In the genomic region with DNA sequence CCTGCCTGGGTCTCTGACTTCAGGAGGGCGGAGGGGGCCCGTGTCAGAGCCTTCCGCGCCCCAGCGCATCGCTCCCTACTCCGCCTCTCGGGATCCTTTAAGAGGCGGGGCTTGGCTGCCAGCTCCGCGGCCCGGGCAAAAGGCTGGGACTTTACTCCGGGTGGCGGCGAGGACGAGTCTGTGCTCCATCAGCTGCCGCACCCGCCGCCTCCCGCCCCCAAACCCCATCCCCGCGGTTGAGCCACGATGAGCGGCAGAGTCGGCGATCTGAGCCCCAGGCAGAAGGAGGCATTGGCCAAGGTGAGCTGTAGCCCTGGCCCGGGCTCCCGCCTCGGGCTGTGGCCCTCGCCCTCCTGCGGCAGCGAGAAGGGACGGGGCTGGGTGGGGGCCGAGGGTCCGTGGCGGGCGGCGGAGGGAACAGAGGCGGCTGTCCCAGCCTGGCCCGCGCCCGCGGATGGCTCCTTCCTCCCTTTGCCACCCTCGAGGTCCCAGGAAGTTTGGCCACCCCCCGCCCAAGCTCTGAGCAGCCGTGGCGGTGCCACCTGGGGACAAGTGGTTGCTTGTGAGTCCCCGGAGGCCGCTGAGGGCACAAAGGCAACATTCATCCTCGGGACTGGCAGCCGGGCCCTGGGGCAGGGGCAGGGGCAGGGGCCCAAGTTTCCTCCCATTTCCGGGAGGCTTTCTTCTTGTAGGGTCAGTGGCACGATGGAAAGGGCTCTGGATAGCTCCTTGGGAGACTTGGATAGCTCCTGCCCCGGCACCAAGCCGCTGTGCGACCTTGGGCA, we compare ENCODE assay signal across 8 cellular contexts. TPM values are rescaled to one million over a fixed set of nuclear protein-coding genes. Genes with fewer than 3 reads are reported as not detected.
DNase-seq lines count a peak whose midpoint lies in the region; ATAC-seq and TF ChIP-seq lines count a peak whose summit lies in the region.

TSS of gene SEC14L2 (plus strand) at position 148 of the 785 bp plus-strand sequence. CDS start at position 247, 99 bp downstream.

- peaks cover 17% of the 10 kb centered on the region in 2 donors for H3K27me3 Mint-ChIP-seq in natural killer cell treated with Interleukin-12 subunit alpha and Interleukin-12 subunit beta and Interleukin-15 and Interleukin-18, amount 100 ng/mL, for 72 hours
- no peaks in the 10 kb centered on the region for H3K27me3 Mint-ChIP-seq in stimulated activated naive CD8-positive, alpha-beta T cell treated with anti-CD3 and anti-CD28 coated beads, Interleukin-15, amount 100 ng/mL, for 72 hours

- no peak for TF ChIP-seq CTCF in fibroblast of the aortic adventitia (IDR thresholded peaks at IDR 0.05; ENCODE audit: insufficient read depth, low read length)

- DNase-seq in SHP77 (lab: John Stamatoyannopoulos, UW) (peak; percentile 46 to 61), SHP77 treated with DMSO at 0.1 percent for 48 hours (lab: John Stamatoyannopoulos, UW) (no peak), RPMI7951 (ENCODE audit: low read depth) (peak; percentile 63), activated gamma-delta T cell treated with Interleukin-2 at 50 U/mL for 16 hours (peak; percentile 39), fibroblast of the aortic adventitia (ENCODE audit: low read depth) (peak; percentile 44)
- no peak for DNase-seq in natural killer cell treated with Interleukin-12 subunit alpha and Interleukin-12 subunit beta and Interleukin-15 and Interleukin-18, amount 100 ng/mL, for 72 hours (ENCODE audit: low spot score)
- DNase-seq in stimulated activated naive CD8-positive, alpha-beta T cell treated with anti-CD3 and anti-CD28 coated beads, Interleukin-15, amount 100 ng/mL, for 72 hours, result peak; percentile 55 to 66

- peaks cover 13 to 15% of the 10 kb centered on the region in 2 donors for H3K4me1 Mint-ChIP-seq in natural killer cell treated with Interleukin-12 subunit alpha and Interleukin-12 subunit beta and Interleukin-15 and Interleukin-18, amount 100 ng/mL, for 72 hours (ENCODE audit: low read depth in 2 of 2)
- H3K4me1 Mint-ChIP-seq in stimulated activated naive CD8-positive, alpha-beta T cell treated with anti-CD3 and anti-CD28 coated beads, Interleukin-15, amount 100 ng/mL, for 72 hours, result peaks cover 61% of the 10 kb centered on the region

- peak within 1 kb of the TSS; percentile 72 for H3K4me3 ChIP-seq in fibroblast of the aortic adventitia (ENCODE audit: low read depth, low read length)

- H3K27ac Mint-ChIP-seq in natural killer cell treated with Interleukin-12 subunit alpha and Interleukin-12 subunit beta and Interleukin-15 and Interleukin-18, amount 100 ng/mL, for 72 hours, result no peak within 1 kb of the TSS
- peak within 1 kb of the TSS; percentile 82 to 86 for H3K27ac Mint-ChIP-seq in stimulated activated naive CD8-positive, alpha-beta T cell treated with anti-CD3 and anti-CD28 coated beads, Interleukin-15, amount 100 ng/mL, for 72 hours

- no peaks in the 10 kb centered on the region for H3K9me3 Mint-ChIP-seq in natural killer cell treated with Interleukin-12 subunit alpha and Interleukin-12 subunit beta and Interleukin-15 and Interleukin-18, amount 100 ng/mL, for 72 hours
- no peaks in the 10 kb centered on the region for H3K9me3 Mint-ChIP-seq in stimulated activated naive CD8-positive, alpha-beta T cell treated with anti-CD3 and anti-CD28 coated beads, Interleukin-15, amount 100 ng/mL, for 72 hours

- H3K36me3 Mint-ChIP-seq in natural killer cell treated with Interleukin-12 subunit alpha and Interleukin-12 subunit beta and Interleukin-15 and Interleukin-18, amount 100 ng/mL, for 72 hours, result no peaks in the 10 kb centered on the region

- peak; percentile 56 to 57 for ATAC-seq in natural killer cell treated with Interleukin-12 subunit alpha and Interleukin-12 subunit beta and Interleukin-15 and Interleukin-18, amount 100 ng/mL, for 72 hours
- ATAC-seq in stimulated activated naive CD8-positive, alpha-beta T cell treated with anti-CD3 and anti-CD28 coated beads, Interleukin-15, amount 100 ng/mL, for 72 hours, result peak; percentile 86
- ATAC-seq in GM18498 (IDR thresholded peaks at IDR 0.05; ENCODE audit: unreplicated experiment), result no peak

- H3K4me3 Mint-ChIP-seq in natural killer cell treated with Interleukin-12 subunit alpha and Interleukin-12 subunit beta and Interleukin-15 and Interleukin-18, amount 100 ng/mL, for 72 hours, result peak within 1 kb of the TSS; percentile 52
- H3K4me3 Mint-ChIP-seq in stimulated activated naive CD8-positive, alpha-beta T cell treated with anti-CD3 and anti-CD28 coated beads, Interleukin-15, amount 100 ng/mL, for 72 hours, result peak within 1 kb of the TSS; percentile 92 to 96

RNA-seq across cellular contexts. Expression of gene SEC14L2, which starts in this region (rescaled TPM):
- 9.7 and 15.3 TPM in 2 replicates for total RNA-seq in RPMI7951 (2014; rRNA removed; shearing (Covaris generic))
- 5.8 and 14.8 TPM in 2 replicates for total RNA-seq in fibroblast of the aortic adventitia (ENCODE audit: low replicate concordance)
- total RNA-seq in natural killer cell treated with Interleukin-12 subunit alpha and Interleukin-12 subunit beta and Interleukin-15 and Interleukin-18, amount 100 ng/mL, for 72 hours, result 1 to 10 TPM in 1 of 2 donors, under 1 TPM in 1; 0.40 to 1.3 TPM

Comparison
In these comparisons a context has a peak if more than half of its experiments do, and no peak if none do; other contexts are left out.
1. DNase-seq: peak in SHP77 (2 of 2), RPMI7951 (single experiment), activated gamma-delta T cell treated with Interleukin-2 at 50 U/mL for 16 hours (single experiment), fibroblast of the aortic adventitia (single experiment) and stimulated activated naive CD8-positive, alpha-beta T cell treated with anti-CD3 and anti-CD28 coated beads, Interleukin-15, amount 100 ng/mL, for 72 hours (2 of 2); none in SHP77 treated with DMSO at 0.1 percent for 48 hours (single experiment) and natural killer cell treated with Interleukin-12 subunit alpha and Interleukin-12 subunit beta and Interleukin-15 and Interleukin-18, amount 100 ng/mL, for 72 hours (single experiment).
2. H3K27ac Mint-ChIP-seq: peak in stimulated activated naive CD8-positive, alpha-beta T cell treated with anti-CD3 and anti-CD28 coated beads, Interleukin-15, amount 100 ng/mL, for 72 hours (2 of 2); none in natural killer cell treated with Interleukin-12 subunit alpha and Interleukin-12 subunit beta and Interleukin-15 and Interleukin-18, amount 100 ng/mL, for 72 hours (0 of 2).